25 cellular contexts compared by ENCODE assay signal in genomic region chr3:50410593-50411139, GRCh38.
"Had no signal": no experiment of that assay in that cellular context is flagged by ENCODE, and none has a peak within 500 bp of the region (broad histone marks: within the 10 kb centered on the region; RNA-seq: fewer than 3 reads in every experiment).

No MANE protein-coding gene starts in this region.

- H3K27ac Mint-ChIP-seq: dendritic cell treated with granulocyte-macrophage colony-stimulating factor and Interleukin-4, amounts not matched to agents 40 ng/mL and 50 ng/mL, for 4 days; endodermal cell; naive thymus-derived CD8-positive, alpha-beta T cell; nephron progenitor cell; stimulated activated naive B cell treated with anti-CD40 and anti-IgM and Interleukin-4, amounts not matched to agents 10 μg/mL and 1 μg/mL and 100 μg/mL, for 72 hours; type B pancreatic cell had no signal

- H3K27me3 Mint-ChIP-seq: dendritic cell treated with granulocyte-macrophage colony-stimulating factor and Interleukin-4, amounts not matched to agents 40 ng/mL and 50 ng/mL, for 4 days; type B pancreatic cell had no signal

- H3K4me1 ChIP-seq: colonic mucosa, esophagus squamous epithelium, lower lobe of right lung, psoas muscle, stomach, thyroid gland had no signal

- H3K4me1 Mint-ChIP-seq: endodermal cell had no signal

- H3K4me3 ChIP-seq: colonic mucosa, esophagus squamous epithelium, lower lobe of right lung, ovary, psoas muscle, skin epidermis, spleen, stomach, thyroid gland had no signal

- ATAC-seq: left ventricle myocardium superior; lower lobe of right lung; naive thymus-derived CD8-positive, alpha-beta T cell; psoas muscle; right cardiac atrium had no signal

- H3K27ac ChIP-seq: colonic mucosa, esophagus squamous epithelium, lower lobe of right lung, ovary, psoas muscle, skin epidermis, spleen, stomach, thyroid gland had no signal

- H3K36me3 Mint-ChIP-seq: immature natural killer cell; naive thymus-derived CD8-positive, alpha-beta T cell; stimulated activated naive B cell treated with anti-CD40 and anti-IgM and Interleukin-4, amounts not matched to agents 10 μg/mL and 1 μg/mL and 100 μg/mL, for 72 hours; type B pancreatic cell had no signal

- H3K9me3 ChIP-seq: colonic mucosa, esophagus squamous epithelium, lower lobe of right lung, ovary, psoas muscle, spleen, stomach, thyroid gland had no signal

- H3K4me3 Mint-ChIP-seq: dendritic cell treated with granulocyte-macrophage colony-stimulating factor and Interleukin-4, amounts not matched to agents 40 ng/mL and 50 ng/mL, for 4 days; endodermal cell; immature natural killer cell; naive thymus-derived CD8-positive, alpha-beta T cell; nephron progenitor cell; stimulated activated naive B cell treated with anti-CD40 and anti-IgM and Interleukin-4, amounts not matched to agents 10 μg/mL and 1 μg/mL and 100 μg/mL, for 72 hours; type B pancreatic cell had no signal

- H3K9me3 Mint-ChIP-seq: dendritic cell treated with granulocyte-macrophage colony-stimulating factor and Interleukin-4, amounts not matched to agents 40 ng/mL and 50 ng/mL, for 4 days; endodermal cell; immature natural killer cell; nephron progenitor cell; type B pancreatic cell had no signal

- H3K36me3 ChIP-seq: colonic mucosa, esophagus squamous epithelium, ovary, spleen, stomach, thyroid gland had no signal

- DNase-seq: colonic mucosa; effector CD8-positive, alpha-beta T cell; endodermal cell; esophagus squamous epithelium; foreskin melanocyte; glutamatergic neuron; hypothalamus; immature natural killer cell; kidney glomerular epithelial cell; left ventricle myocardium superior; lower lobe of right lung; naive thymus-derived CD8-positive, alpha-beta T cell; nephron progenitor cell; occipital lobe; ovary; posterior cingulate gyrus; psoas muscle; right cardiac atrium; spleen; stimulated activated naive B cell treated with anti-CD40 and anti-IgM and Interleukin-4, amounts not matched to agents 10 μg/mL and 1 μg/mL and 100 μg/mL, for 72 hours; stomach; thyroid gland had no signal

- H3K27me3 ChIP-seq: colonic mucosa, esophagus squamous epithelium, ovary, spleen, stomach, thyroid gland had no signal
